Comparison of ENCODE assay signal across 12 cellular contexts in the genomic region with DNA sequence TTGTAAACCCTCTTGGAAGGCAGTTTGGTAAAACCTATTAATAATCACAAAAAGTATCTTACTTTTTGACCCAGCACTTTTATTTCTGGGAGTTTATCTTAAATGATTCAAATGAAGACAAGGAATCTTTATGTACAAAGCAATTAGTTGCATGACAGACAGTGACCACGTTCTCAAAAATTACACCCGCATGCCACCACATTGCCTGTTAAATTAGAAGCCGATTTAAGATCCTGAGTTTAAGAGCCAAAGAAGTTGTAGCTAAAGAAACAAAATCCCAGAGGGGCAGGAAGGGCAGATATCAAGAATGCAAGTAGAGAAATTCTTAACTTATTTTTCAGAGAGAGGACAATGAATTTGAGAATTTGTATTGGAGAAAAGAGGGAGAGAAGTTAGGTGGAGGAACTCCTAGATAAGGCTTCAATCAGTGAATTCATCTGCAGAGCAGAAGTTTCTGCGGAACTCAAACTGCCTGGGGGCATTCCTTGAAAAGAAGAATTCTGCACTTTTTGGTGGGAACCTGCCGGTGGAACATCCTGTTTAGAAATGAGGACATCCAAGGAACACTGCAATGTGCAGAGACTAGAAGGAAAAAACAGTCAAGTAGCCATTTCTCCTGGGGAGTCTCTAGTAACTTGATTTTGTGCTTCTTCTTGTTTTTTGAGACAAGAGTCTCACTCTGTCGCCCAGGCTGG. TPM values are rescaled to one million over a fixed set of nuclear protein-coding genes. Genes with fewer than 3 reads are reported as not detected.
DNase-seq lines count a peak whose midpoint lies in the region; ATAC-seq and TF ChIP-seq lines count a peak whose summit lies in the region.
"Had no signal": no experiment of that assay in that cellular context is flagged by ENCODE, and none has a peak within 500 bp of the region (broad histone marks: within the 10 kb centered on the region; RNA-seq: fewer than 3 reads in every experiment).

No MANE protein-coding gene starts in this region.

- no peak overlapping the region for H2BK20ac ChIP-seq in H9 (ENCODE audit: low read depth, low read length, poor library complexity, severe bottlenecking)

- no peak overlapping the region for H4K91ac ChIP-seq in H9 (ENCODE audit: insufficient read length, low read depth, low read length)

- peaks cover 6% of the 10 kb centered on the region for H3K23me2 ChIP-seq in H9 (ENCODE audit: insufficient read length, low read depth, low read length, poor library complexity, severe bottlenecking)

- peaks cover 7% of the 10 kb centered on the region; the same call in 1 of the 2 replicates for H3K79me2 ChIP-seq in H9 (ENCODE audit: insufficient read depth, low read length)

- no peak overlapping the region for H3K14ac ChIP-seq in H9 (ENCODE audit: insufficient read depth, low read length)

- H2BK15ac ChIP-seq in H9 (ENCODE audit: low read depth, low read length), result no peak overlapping the region

- H3K4me3 Mint-ChIP-seq in H9, result peak overlapping the region; percentile 6 to 25; a peak in 3 of 5 replicates
- H3K4me3 Mint-ChIP-seq in activated naive CD8-positive, alpha-beta T cell treated with anti-CD3 and anti-CD28 coated beads for 36 hours, result peak overlapping the region; percentile 32
- H3K4me3 Mint-ChIP-seq in natural killer cell treated with Interleukin-12 subunit alpha and Interleukin-12 subunit beta and Interleukin-15 and Interleukin-18, amount 100 ng/mL, for 72 hours, result peak overlapping the region; percentile 61

- WGBS in H9 (ENCODE audit: extremely low coverage, insufficient read length, low lambda C conversion rate), result no CpG with 5 or more reads among the region's 6 CpGs

- no peak overlapping the region for H3K4ac ChIP-seq in H9 (ENCODE audit: low read depth, low read length)

- H3K9ac ChIP-seq in H9 (ENCODE audit: extremely low read depth, insufficient read length, low read length), result no peak overlapping the region

- H3K18ac ChIP-seq in H9 (ENCODE audit: insufficient read length, low read depth, low read length), result no peak overlapping the region

- H3K9me3 ChIP-seq in H9 (ENCODE audit: control insufficient read depth, low read depth, low read length), result no peaks in the 10 kb centered on the region
- H3K9me3 ChIP-seq: thyroid gland had no signal

- H3K79me1 ChIP-seq in H9 (ENCODE audit: insufficient read depth, low read depth, low read length, poor library complexity, severe bottlenecking), result no peaks in the 10 kb centered on the region

- peaks cover 17 to 23% of the 10 kb centered on the region in 2 experiments for H3K4me1 Mint-ChIP-seq in H9
- peaks cover 21% of the 10 kb centered on the region for H3K4me1 Mint-ChIP-seq in activated naive CD8-positive, alpha-beta T cell treated with anti-CD3 and anti-CD28 coated beads for 36 hours
- peaks cover 22 to 25% of the 10 kb centered on the region in 2 donors for H3K4me1 Mint-ChIP-seq in natural killer cell treated with Interleukin-12 subunit alpha and Interleukin-12 subunit beta and Interleukin-15 and Interleukin-18, amount 100 ng/mL, for 72 hours (ENCODE audit: low read depth in 2 of 2)

- no peaks in the 10 kb centered on the region; the same call in 1 of the 2 replicates for H3K27me3 ChIP-seq in H9 (ENCODE audit: insufficient read depth, low read length)
- H3K27me3 ChIP-seq: thyroid gland had no signal

- H3K23ac ChIP-seq in H9 (ENCODE audit: insufficient read length, low read depth, low read length), result no peak overlapping the region

- peak overlapping the region in 1 of 3 experiments; percentile 70; a peak in 2 of 7 replicates for H3K27ac Mint-ChIP-seq in H9
- no peak overlapping the region for H3K27ac Mint-ChIP-seq in activated naive CD8-positive, alpha-beta T cell treated with anti-CD3 and anti-CD28 coated beads for 36 hours
- H3K27ac Mint-ChIP-seq in natural killer cell treated with Interleukin-12 subunit alpha and Interleukin-12 subunit beta and Interleukin-15 and Interleukin-18, amount 100 ng/mL, for 72 hours, result peak overlapping the region; percentile 9 to 50

- no peak overlapping the region for H3K27ac ChIP-seq in H9 (ENCODE audit: insufficient read length, low read depth, low read length)
- H3K27ac ChIP-seq: HL-60 had no signal

- H2BK12ac ChIP-seq in H9 (ENCODE audit: insufficient read length, low read depth, low read length), result no peak overlapping the region

- no peak overlapping the region for H2AK5ac ChIP-seq in H9 (ENCODE audit: insufficient read length, low read length)

- H4K20me1 ChIP-seq in H9 (ENCODE audit: control insufficient read depth, insufficient read depth, insufficient read length), result no peaks in the 10 kb centered on the region

- peaks cover 13 to 25% (median 16%) of the 10 kb centered on the region in 3 experiments; a peak in 6 of 7 replicates for H3K36me3 Mint-ChIP-seq in H9 (ENCODE audit: insufficient read depth in 1 of 3, low read depth in 3 of 3)
- peaks cover 31% of the 10 kb centered on the region for H3K36me3 Mint-ChIP-seq in activated naive CD8-positive, alpha-beta T cell treated with anti-CD3 and anti-CD28 coated beads for 36 hours
- peaks cover 7% of the 10 kb centered on the region for H3K36me3 Mint-ChIP-seq in natural killer cell treated with Interleukin-12 subunit alpha and Interleukin-12 subunit beta and Interleukin-15 and Interleukin-18, amount 100 ng/mL, for 72 hours

- peak; percentile 49 for DNase-seq in COLO829 (ENCODE audit: low spot score)
- no peak for DNase-seq in H9
- DNase-seq in activated naive CD8-positive, alpha-beta T cell treated with anti-CD3 and anti-CD28 coated beads for 36 hours, result no peak
- DNase-seq in natural killer cell treated with Interleukin-12 subunit alpha and Interleukin-12 subunit beta and Interleukin-15 and Interleukin-18, amount 100 ng/mL, for 72 hours (ENCODE audit: low spot score), result no peak
- DNase-seq in AG08396 (ENCODE audit: low spot score), result no peak
- DNase-seq: activated effector memory CD4-positive, alpha-beta T cell treated with anti-CD3 and anti-CD28 coated beads, Interleukin-2, amount 50 U/mL, for 16 hours; Calu3; thyroid gland had no signal

- no peak overlapping the region for H4K8ac ChIP-seq in H9 (replicated peaks; ENCODE audit: insufficient read length, low read depth, low read length)

- TF ChIP-seq CTCF in H9 (conservative IDR thresholded peaks at IDR 0.05), result no peak

- H2AFZ ChIP-seq in H9 (ENCODE audit: low read length), result no peak overlapping the region

- no peak overlapping the region for H2BK5ac ChIP-seq in H9 (ENCODE audit: insufficient read length, low read length)

- no peaks in the 10 kb centered on the region; the same call in 1 of the 2 replicates for H3K4me1 ChIP-seq in H9 (ENCODE audit: insufficient read depth, low read length)

- H3T11ph ChIP-seq in H9 (ENCODE audit: low read length), result no peak overlapping the region

- H3K56ac ChIP-seq in H9 (ENCODE audit: insufficient read length, low read depth, low read length), result no peak overlapping the region

- H4K5ac ChIP-seq in H9 (ENCODE audit: insufficient read length, low read depth, low read length), result no peak overlapping the region

- H3K4me2 ChIP-seq in H9 (ENCODE audit: insufficient read depth, insufficient read length, low read length), result no peak overlapping the region

- no peaks in the 10 kb centered on the region for H3K9me3 Mint-ChIP-seq in H9
- peaks cover 4% of the 10 kb centered on the region for H3K9me3 Mint-ChIP-seq in activated naive CD8-positive, alpha-beta T cell treated with anti-CD3 and anti-CD28 coated beads for 36 hours
- H3K9me3 Mint-ChIP-seq in natural killer cell treated with Interleukin-12 subunit alpha and Interleukin-12 subunit beta and Interleukin-15 and Interleukin-18, amount 100 ng/mL, for 72 hours, result no peaks in the 10 kb centered on the region

- no peak overlapping the region for H2BK120ac ChIP-seq in H9 (ENCODE audit: low read depth, low read length, poor library complexity, severe bottlenecking)

- H3K27me3 Mint-ChIP-seq in H9 (ENCODE audit: low read depth), result peaks cover 8% of the 10 kb centered on the region
- H3K27me3 Mint-ChIP-seq in activated naive CD8-positive, alpha-beta T cell treated with anti-CD3 and anti-CD28 coated beads for 36 hours, result peaks cover 4% of the 10 kb centered on the region
- H3K27me3 Mint-ChIP-seq in natural killer cell treated with Interleukin-12 subunit alpha and Interleukin-12 subunit beta and Interleukin-15 and Interleukin-18, amount 100 ng/mL, for 72 hours, result peaks cover 0 to 2% of the 10 kb centered on the region in 2 donors

- no peak for ATAC-seq in natural killer cell treated with Interleukin-12 subunit alpha and Interleukin-12 subunit beta and Interleukin-15 and Interleukin-18, amount 100 ng/mL, for 72 hours
- no peak for ATAC-seq in GM21367 (IDR thresholded peaks at IDR 0.05; ENCODE audit: unreplicated experiment)
- ATAC-seq in HG03342 (IDR thresholded peaks at IDR 0.05; ENCODE audit: unreplicated experiment), result no peak
- ATAC-seq in HG03097 (IDR thresholded peaks at IDR 0.05; ENCODE audit: low FRiP score, unreplicated experiment), result no peak

RNA-seq across cellular contexts. Expression of gene RIOX1, which starts 1.1 kb away (rescaled TPM):
- 32.1 and 37.2 TPM in 2 replicates for total RNA-seq in H9 (2021)
- 10 to 100 TPM; 20.9 to 22.2 TPM for total RNA-seq in activated naive CD8-positive, alpha-beta T cell treated with anti-CD3 and anti-CD28 coated beads for 36 hours
- total RNA-seq in natural killer cell treated with Interleukin-12 subunit alpha and Interleukin-12 subunit beta and Interleukin-15 and Interleukin-18, amount 100 ng/mL, for 72 hours, result 10 to 100 TPM; 19.6 to 34.8 TPM

RNA-seq across cellular contexts. Expression of gene NUMB, which starts 31.3 kb away (rescaled TPM):
- 46.5 and 51.9 TPM in 2 replicates for total RNA-seq in H9 (2021)
- total RNA-seq in activated naive CD8-positive, alpha-beta T cell treated with anti-CD3 and anti-CD28 coated beads for 36 hours, result 10 to 100 TPM; 27.3 to 32.4 TPM
- total RNA-seq in natural killer cell treated with Interleukin-12 subunit alpha and Interleukin-12 subunit beta and Interleukin-15 and Interleukin-18, amount 100 ng/mL, for 72 hours, result 10 to 100 TPM; 77.1 to 88.7 TPM

RNA-seq across cellular contexts. Expression of gene ACOT1, which starts 47.3 kb away (rescaled TPM):
- 2.0 and 3.9 TPM in 2 replicates for total RNA-seq in H9 (2021)
- 1 to 10 TPM; 1.4 to 1.5 TPM for total RNA-seq in activated naive CD8-positive, alpha-beta T cell treated with anti-CD3 and anti-CD28 coated beads for 36 hours
- total RNA-seq in natural killer cell treated with Interleukin-12 subunit alpha and Interleukin-12 subunit beta and Interleukin-15 and Interleukin-18, amount 100 ng/mL, for 72 hours, result 1 to 10 TPM; 1.4 to 2.1 TPM
